ENCODE assay signal across 24 cellular contexts in the genomic region with DNA sequence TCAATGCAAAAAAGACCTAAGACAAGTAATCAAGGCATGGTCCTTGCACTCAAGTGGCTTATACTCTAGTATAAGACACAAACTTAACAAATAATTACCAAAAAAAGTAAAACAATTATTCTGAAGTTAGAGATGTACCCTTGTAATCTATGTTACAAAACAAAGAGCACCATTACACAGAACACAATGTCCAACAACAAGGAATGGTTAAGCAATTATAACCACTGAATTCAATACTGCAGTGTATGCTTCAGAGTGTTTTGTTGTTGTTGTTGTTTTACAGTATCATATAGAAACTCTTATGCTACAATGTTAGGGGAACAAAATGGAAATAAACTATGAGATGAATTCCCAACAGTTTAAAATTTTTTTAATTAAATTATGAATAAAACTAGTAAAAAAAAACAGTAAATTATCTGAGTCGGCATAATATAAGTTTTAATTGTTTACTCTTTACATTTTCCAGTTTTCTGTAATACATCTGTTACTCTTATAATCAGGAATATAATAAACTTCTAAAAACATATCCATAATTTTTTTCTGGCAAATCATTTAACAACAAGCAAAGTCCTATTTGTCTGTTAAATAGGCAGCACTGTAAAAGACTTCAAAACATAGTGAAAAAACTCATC.
"Had no signal": no experiment of that assay in that cellular context is flagged by ENCODE, and none has a peak within 500 bp of the region (broad histone marks: within the 10 kb centered on the region; RNA-seq: fewer than 3 reads in every experiment).

No MANE protein-coding gene starts in this region.

- DNase-seq: activated B cell treated with CpG ODN at 0.5 μM for 24 hours; activated CD4-positive, alpha-beta memory T cell treated with anti-CD3 and anti-CD28 coated beads, Interleukin-2, amount 10 ng/mL, durations not matched to agents 7 days and 5 days; activated CD4-positive, alpha-beta T cell treated with anti-CD3 and anti-CD28 coated beads for 4 hours; activated CD8-positive, alpha-beta memory T cell treated with anti-CD3 and anti-CD28 coated beads, Interleukin-2, amount 10 ng/mL, durations not matched to agents 7 days and 5 days; activated naive CD4-positive, alpha-beta T cell; activated naive CD8-positive, alpha-beta T cell treated with anti-CD3 and anti-CD28 coated beads for 36 hours; brain microvascular endothelial cell; effector CD4-positive, alpha-beta T cell; islet precursor cell; mammary epithelial cell; occipital lobe; stimulated activated CD4-positive, alpha-beta T cell treated with anti-CD3 and anti-CD28 coated beads, Interleukin-4, amount 100 ng/mL, for 1 hour; T-cell; testis had no signal

- ATAC-seq: activated CD8-positive, alpha-beta memory T cell treated with anti-CD3 and anti-CD28 coated beads, Interleukin-2, amount 10 ng/mL, durations not matched to agents 7 days and 5 days; stimulated activated effector memory CD8-positive, alpha-beta T cell treated with anti-CD3 and anti-CD28 coated beads, Interleukin-12 subunit alpha, Interleukin-12 subunit beta, amount 100 ng/mL, for 72 hours; T-cell had no signal

- H3K4me1 ChIP-seq: testis had no signal

- H3K27ac ChIP-seq: brain microvascular endothelial cell, coronary artery, esophagus muscularis mucosa, hepatocyte, right atrium auricular region, skin epidermis, testis had no signal

- H3K9me3 Mint-ChIP-seq: activated B cell treated with CpG ODN at 0.5 μM for 24 hours; activated CD4-positive, alpha-beta memory T cell treated with anti-CD3 and anti-CD28 coated beads, Interleukin-2, amount 10 ng/mL, durations not matched to agents 7 days and 5 days; central memory CD8-positive, alpha-beta T cell; stimulated activated effector memory CD8-positive, alpha-beta T cell treated with anti-CD3 and anti-CD28 coated beads, Interleukin-12 subunit alpha, Interleukin-12 subunit beta, amount 100 ng/mL, for 72 hours; T-cell; type B pancreatic cell had no signal

- H3K27ac Mint-ChIP-seq: activated B cell treated with CpG ODN at 0.5 μM for 24 hours; activated CD4-positive, alpha-beta memory T cell treated with anti-CD3 and anti-CD28 coated beads, Interleukin-2, amount 10 ng/mL, durations not matched to agents 7 days and 5 days; activated CD8-positive, alpha-beta memory T cell treated with anti-CD3 and anti-CD28 coated beads, Interleukin-2, amount 10 ng/mL, durations not matched to agents 7 days and 5 days; activated naive CD8-positive, alpha-beta T cell treated with anti-CD3 and anti-CD28 coated beads for 36 hours; progenitor cell of endocrine pancreas; stimulated activated effector memory CD8-positive, alpha-beta T cell treated with anti-CD3 and anti-CD28 coated beads, Interleukin-12 subunit alpha, Interleukin-12 subunit beta, amount 100 ng/mL, for 72 hours; T-cell; type B pancreatic cell had no signal

- H3K4me3 Mint-ChIP-seq: activated B cell treated with CpG ODN at 0.5 μM for 24 hours; activated CD4-positive, alpha-beta memory T cell treated with anti-CD3 and anti-CD28 coated beads, Interleukin-2, amount 10 ng/mL, durations not matched to agents 7 days and 5 days; activated CD8-positive, alpha-beta memory T cell treated with anti-CD3 and anti-CD28 coated beads, Interleukin-2, amount 10 ng/mL, durations not matched to agents 7 days and 5 days; activated naive CD8-positive, alpha-beta T cell treated with anti-CD3 and anti-CD28 coated beads for 36 hours; central memory CD8-positive, alpha-beta T cell; stimulated activated effector memory CD8-positive, alpha-beta T cell treated with anti-CD3 and anti-CD28 coated beads, Interleukin-12 subunit alpha, Interleukin-12 subunit beta, amount 100 ng/mL, for 72 hours; T-cell; type B pancreatic cell had no signal

- H2AFZ ChIP-seq: hepatocyte had no signal

- H3K4me2 ChIP-seq: hepatocyte had no signal

- H3K27me3 ChIP-seq: brain microvascular endothelial cell, esophagus muscularis mucosa, hepatocyte, right atrium auricular region, testis had no signal

- H3K9me3 ChIP-seq: esophagus muscularis mucosa, right atrium auricular region, testis had no signal

- H3K4me1 Mint-ChIP-seq: activated CD4-positive, alpha-beta memory T cell treated with anti-CD3 and anti-CD28 coated beads, Interleukin-2, amount 10 ng/mL, durations not matched to agents 7 days and 5 days; activated CD8-positive, alpha-beta memory T cell treated with anti-CD3 and anti-CD28 coated beads, Interleukin-2, amount 10 ng/mL, durations not matched to agents 7 days and 5 days had no signal

- H3K4me3 ChIP-seq: esophagus muscularis mucosa, hepatocyte, right atrium auricular region, skin epidermis, testis had no signal

- H3K27me3 Mint-ChIP-seq: activated B cell treated with CpG ODN at 0.5 μM for 24 hours; activated CD4-positive, alpha-beta memory T cell treated with anti-CD3 and anti-CD28 coated beads, Interleukin-2, amount 10 ng/mL, durations not matched to agents 7 days and 5 days; activated CD8-positive, alpha-beta memory T cell treated with anti-CD3 and anti-CD28 coated beads, Interleukin-2, amount 10 ng/mL, durations not matched to agents 7 days and 5 days; activated naive CD8-positive, alpha-beta T cell treated with anti-CD3 and anti-CD28 coated beads for 36 hours; central memory CD8-positive, alpha-beta T cell; progenitor cell of endocrine pancreas; T-cell; type B pancreatic cell had no signal

- FAIRE-seq: endothelial cell of umbilical vein had no signal

- H3K36me3 Mint-ChIP-seq: activated CD8-positive, alpha-beta memory T cell treated with anti-CD3 and anti-CD28 coated beads, Interleukin-2, amount 10 ng/mL, durations not matched to agents 7 days and 5 days; stimulated activated effector memory CD8-positive, alpha-beta T cell treated with anti-CD3 and anti-CD28 coated beads, Interleukin-12 subunit alpha, Interleukin-12 subunit beta, amount 100 ng/mL, for 72 hours had no signal

- H3K36me3 ChIP-seq: brain microvascular endothelial cell, esophagus muscularis mucosa, right atrium auricular region had no signal
